In the genomic region with DNA sequence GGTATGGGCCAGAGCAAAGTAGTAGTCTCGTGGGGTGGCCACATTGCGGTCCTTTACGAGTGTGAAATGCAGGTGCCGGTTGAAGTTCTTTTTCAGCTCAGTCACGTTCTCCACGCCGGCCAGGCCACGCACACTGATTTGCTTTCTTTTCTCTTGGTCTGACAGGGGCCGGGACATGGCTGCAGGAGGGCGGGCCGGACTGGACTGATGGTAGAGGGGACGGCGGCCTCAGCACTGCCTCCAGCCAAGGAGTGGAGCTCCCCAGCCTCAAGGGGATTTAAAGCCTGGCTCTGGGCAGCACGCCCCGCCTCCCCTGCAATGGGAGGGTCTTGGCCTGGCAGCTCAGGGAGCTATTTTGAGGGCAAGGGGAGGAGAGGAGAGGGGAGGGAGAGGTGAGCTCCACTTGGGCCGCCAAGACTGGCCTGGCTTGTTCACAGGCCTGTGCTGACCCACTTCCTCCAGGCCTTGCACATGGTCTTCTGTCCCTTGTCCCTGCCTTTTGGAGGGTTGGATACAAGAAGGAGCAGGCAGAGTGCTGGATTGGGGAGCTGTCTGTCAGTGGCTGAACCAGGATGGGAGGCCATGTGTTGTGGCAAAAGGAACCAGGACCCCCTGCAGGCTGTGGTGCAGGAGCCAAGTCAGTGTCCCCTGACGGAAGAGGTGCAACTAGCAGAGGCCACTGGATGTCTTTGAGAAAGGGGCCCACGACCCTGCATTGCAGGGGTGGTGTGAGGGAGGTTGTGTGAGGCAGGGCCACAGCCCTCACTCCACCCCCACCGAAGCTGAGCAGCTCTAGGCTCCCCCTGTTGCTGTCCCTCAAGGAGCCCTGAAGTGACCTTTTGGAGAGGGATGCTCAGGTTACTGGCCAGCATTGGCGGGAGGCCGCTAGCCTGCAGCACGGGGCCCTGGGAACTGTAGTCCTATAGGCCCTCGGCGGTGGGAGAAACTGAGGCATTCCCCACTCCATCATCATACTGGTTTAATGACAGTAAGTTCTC, we compare ENCODE assay signal across 8 cellular contexts. TPM values are rescaled to one million over a fixed set of nuclear protein-coding genes. Genes with fewer than 3 reads are reported as not detected.
DNase-seq lines count a peak whose midpoint lies in the region; ATAC-seq and TF ChIP-seq lines count a peak whose summit lies in the region.

A gene (minus strand): TSS at position 253 of the 998 bp plus-strand sequence. CDS start 76 bp downstream, at position 177.

- H3K4me1 ChIP-seq in uterus: peaks cover 9 to 16% of the 10 kb centered on the region in 2 donors

- peaks cover 10% of the 10 kb centered on the region for H3K36me3 Mint-ChIP-seq in mesothelial cell of epicardium

- H3K9me3 ChIP-seq in uterus: no peaks in the 10 kb centered on the region

- H3K27ac Mint-ChIP-seq in mesothelial cell of epicardium: peak within 1 kb of the TSS; percentile 89

- TF ChIP-seq CTCF in coronary artery (IDR thresholded peaks at IDR 0.05) (no peak), mesothelial cell of epicardium (IDR thresholded peaks at IDR 0.05; ENCODE audit: unreplicated experiment) (no peak), uterus (IDR thresholded peaks at IDR 0.05) (no peak)

- no peak for ATAC-seq in GM18502 (IDR thresholded peaks at IDR 0.05; ENCODE audit: poor library complexity, unreplicated experiment)

- TF ChIP-seq POLR2A in uterus (IDR thresholded peaks at IDR 0.05): peak; percentile 29 to 39

- DNase-seq in stimulated activated CD4-positive, alpha-beta T cell treated with anti-CD3 and anti-CD28 coated beads, Interleukin-15, amount 100 ng/mL, for 24 hours: peak; percentile 27
- DNase-seq in stimulated activated CD4-positive, alpha-beta T cell treated with anti-CD3 and anti-CD28 coated beads, Interleukin-4, amount 100 ng/mL, for 1 hour: no peak
- DNase-seq in coronary artery (ENCODE audit: low spot score) (peak; percentile 96), mesothelial cell of epicardium (ENCODE audit: low spot score in 2 of 2, unreplicated experiment in 2 of 2) (no peak), uterus (peak; percentile 83 to 90), NCI-H345 (lab: John Stamatoyannopoulos, UW) (no peak), NCI-H1436 treated with DMSO at 0.1 percent for 48 hours (lab: John Stamatoyannopoulos, UW) (no peak)

- intact Hi-C loops in uterus (cut with DNase I; ENCODE audit: low total_unique reads): no loop called here

- no peaks in the 10 kb centered on the region for H3K9me3 Mint-ChIP-seq in mesothelial cell of epicardium

- H3K4me3 ChIP-seq in coronary artery: peak within 1 kb of the TSS; percentile 72
- H3K4me3 ChIP-seq in uterus: peak within 1 kb of the TSS; percentile 3 to 26

- peak within 1 kb of the TSS; percentile 78 to 95 for H3K27ac ChIP-seq in coronary artery
- peak within 1 kb of the TSS; percentile 77 for H3K27ac ChIP-seq in uterus

- no peak within 1 kb of the TSS for H3K4me3 Mint-ChIP-seq in mesothelial cell of epicardium

- no peaks in the 10 kb centered on the region for H3K27me3 Mint-ChIP-seq in mesothelial cell of epicardium (ENCODE audit: low read depth)

- H3K36me3 ChIP-seq in uterus: no peaks in the 10 kb centered on the region

- peaks cover 17% of the 10 kb centered on the region for H3K4me1 Mint-ChIP-seq in mesothelial cell of epicardium

- no peaks in the 10 kb centered on the region for H3K27me3 ChIP-seq in uterus

RNA-seq across cellular contexts. Expression of the gene that starts here (rescaled TPM):
- 6.4 to 7.6 TPM (median 7.1 TPM) in 3 replicates for total RNA-seq in mesothelial cell of epicardium
- total RNA-seq in uterus: 10 to 100 TPM in 2 of 4 donors, 1 to 10 TPM in 2; 2.9 to 42.8 (median 11.4) TPM

Comparison
In these comparisons a context has a peak if more than half of its experiments do, and no peak if none do; other contexts are left out.
1. DNase-seq: peak in stimulated activated CD4-positive, alpha-beta T cell treated with anti-CD3 and anti-CD28 coated beads, Interleukin-15, amount 100 ng/mL, for 24 hours (single experiment), coronary artery (single experiment) and uterus (2 of 2); none in stimulated activated CD4-positive, alpha-beta T cell treated with anti-CD3 and anti-CD28 coated beads, Interleukin-4, amount 100 ng/mL, for 1 hour (single experiment), mesothelial cell of epicardium (0 of 2), NCI-H345 (single experiment) and NCI-H1436 treated with DMSO at 0.1 percent for 48 hours (single experiment).